In the genomic region with DNA sequence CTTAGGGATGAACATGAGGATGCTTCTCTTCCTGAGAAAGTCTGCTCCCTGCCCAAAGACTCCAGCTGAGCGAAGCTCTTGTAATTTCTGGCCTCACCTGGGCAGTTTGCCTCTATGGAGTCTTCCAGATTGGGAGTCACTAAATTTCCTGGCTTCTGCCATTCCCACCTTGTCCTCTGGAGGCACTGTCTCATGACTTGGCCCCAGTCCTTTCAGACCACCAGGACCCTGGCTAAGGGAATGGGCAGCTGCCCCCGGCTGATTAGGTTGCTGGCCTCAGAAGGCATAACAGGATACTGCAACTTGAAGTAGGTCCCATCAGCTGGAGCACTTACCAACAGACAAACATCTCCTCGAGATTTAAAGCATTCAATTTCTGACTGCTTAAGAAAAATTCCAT, we compare ENCODE assay signal across 11 cellular contexts.
A peak's percentile ranks its signal among the peaks of the same experiment; 100 is the strongest.
DNase-seq lines count a peak whose midpoint lies in the region; ATAC-seq, FAIRE-seq and TF ChIP-seq lines count a peak whose summit lies in the region.
"Had no signal": no experiment of that assay in that cellular context is flagged by ENCODE, and none has a peak within 500 bp of the region (broad histone marks: within the 10 kb centered on the region; RNA-seq: fewer than 3 reads in every experiment).

No MANE protein-coding gene starts in this region.

- TF ChIP-seq CTCF in AG09309 (IDR thresholded peaks at IDR 0.05; ENCODE audit: control insufficient read depth, insufficient read depth, low read depth, low read length, missing control alignments) (peak; percentile 16), GM12873 (IDR thresholded peaks at IDR 0.05; ENCODE audit: insufficient read depth, low read depth, low read length, missing control alignments) (peak; percentile 60), glutamatergic neuron (IDR thresholded peaks at IDR 0.05; ENCODE audit: partially characterized antibody, unreplicated experiment) (peak; percentile 72), body of pancreas (IDR thresholded peaks at IDR 0.05) (no peak)

- peaks cover 5% of the 10 kb centered on the region; the same call in 1 of the 2 replicates for H3K9me3 ChIP-seq in SJCRH30 (replicated peaks)
- H3K9me3 ChIP-seq in body of pancreas = no peaks in the 10 kb centered on the region
- H3K9me3 ChIP-seq: heart right ventricle had no signal

- no peak overlapping the region for H3K27ac Mint-ChIP-seq in glutamatergic neuron (ENCODE audit: unreplicated experiment)

- no peak for TF ChIP-seq POLR2A in body of pancreas (IDR thresholded peaks at IDR 0.05)

- no peak for ATAC-seq in GM19395 (IDR thresholded peaks at IDR 0.05; ENCODE audit: unreplicated experiment)
- ATAC-seq in body of pancreas = no peak
- no peak for ATAC-seq in GM18498 (IDR thresholded peaks at IDR 0.05; ENCODE audit: unreplicated experiment)
- ATAC-seq: heart right ventricle had no signal

- H3K4me3 ChIP-seq in AG09309 (ENCODE audit: control insufficient read depth, low read depth, low read length) (no peak overlapping the region), SJCRH30 (no peak overlapping the region), body of pancreas (no peak overlapping the region)
- H3K4me3 ChIP-seq: heart right ventricle had no signal

- no peaks in the 10 kb centered on the region for H3K27me3 ChIP-seq in SJCRH30
- H3K27me3 ChIP-seq in body of pancreas = no peaks in the 10 kb centered on the region

- DNase-seq in AG09309 (ENCODE audit: low read depth) = no peak
- peak; percentile 41 to 71 for DNase-seq in SJCRH30
- DNase-seq in glutamatergic neuron = peak; percentile 47
- no peak for DNase-seq in body of pancreas
- DNase-seq in HTR-8/SVneo (ENCODE audit: insufficient read length, low spot score) = no peak
- DNase-seq: activated CD4-positive, alpha-beta T cell treated with anti-CD3 and anti-CD28 coated beads, Interleukin-2, amount 50 U/mL, for 1 hour; heart right ventricle; IMR-90 had no signal

- H3K9me3 Mint-ChIP-seq in glutamatergic neuron (ENCODE audit: unreplicated experiment) = no peaks in the 10 kb centered on the region

- no peaks in the 10 kb centered on the region for H3K36me3 Mint-ChIP-seq in glutamatergic neuron (ENCODE audit: unreplicated experiment)

- H3K4me1 ChIP-seq in SJCRH30 = peaks cover 28% of the 10 kb centered on the region
- no peaks in the 10 kb centered on the region for H3K4me1 ChIP-seq in body of pancreas
- H3K4me1 ChIP-seq: heart right ventricle had no signal

- no peaks in the 10 kb centered on the region for H3K4me1 Mint-ChIP-seq in glutamatergic neuron (ENCODE audit: low read depth, unreplicated experiment)

- FAIRE-seq in HTR-8/SVneo (lab: Jason Lieb, UNC) = no peak

- intact Hi-C loops in body of pancreas (cut with DNase I) = no loop called here

- H3K4me3 Mint-ChIP-seq in glutamatergic neuron (ENCODE audit: unreplicated experiment) = no peak overlapping the region

- no peak overlapping the region for H3K27ac ChIP-seq in SJCRH30
- H3K27ac ChIP-seq in body of pancreas = no peak overlapping the region
- H3K27ac ChIP-seq: heart right ventricle had no signal

- no peaks in the 10 kb centered on the region for H3K36me3 ChIP-seq in SJCRH30
- no peaks in the 10 kb centered on the region for H3K36me3 ChIP-seq in body of pancreas (replicated peaks in 1 of 2; ENCODE audit: insufficient read depth in 1 of 2, low read depth in 2 of 2)
- H3K36me3 ChIP-seq: heart right ventricle had no signal

- H3K27me3 Mint-ChIP-seq in glutamatergic neuron (ENCODE audit: unreplicated experiment) = no peaks in the 10 kb centered on the region

- WGBS in body of pancreas, 2 donors = 61 to 69% methylated on average over 2 to 3 of the region's 3 CpGs

Comparison
In these comparisons a context has a peak if more than half of its experiments do, and no peak if none do; other contexts are left out.
1. DNase-seq: peak in SJCRH30 (2 of 2) and glutamatergic neuron (single experiment); none in AG09309 (single experiment), body of pancreas (0 of 4) and HTR-8/SVneo (single experiment).
2. CTCF ChIP-seq: peak in AG09309 (single experiment), GM12873 (single experiment) and glutamatergic neuron (single experiment); none in body of pancreas (0 of 7).